In genomic region chr9:135524130-135524861, GRCh38 we compare ENCODE assay signal across 21 cellular contexts. TPM values are rescaled to one million over a fixed set of nuclear protein-coding genes. Genes with fewer than 3 reads are reported as not detected.
DNase-seq lines count a peak whose midpoint lies in the region; ATAC-seq and TF ChIP-seq lines count a peak whose summit lies in the region.
"Had no signal": no experiment of that assay in that cellular context is flagged by ENCODE, and none has a peak within 500 bp of the region (broad histone marks: within the 10 kb centered on the region; RNA-seq: fewer than 3 reads in every experiment).

No MANE protein-coding gene starts in this region.

- H3K4me3 Mint-ChIP-seq in stimulated activated memory B cell treated with anti-CD40 and anti-IgM and Interleukin-4, amounts not matched to agents 10 μg/mL and 1 μg/mL and 100 μg/mL, for 72 hours = no peak overlapping the region
- H3K4me3 Mint-ChIP-seq: activated T-helper 17 cell treated with anti-CD3 and anti-CD28 coated beads, Interleukin-2, amount 50 U/mL, for 72 hours; nephron had no signal

- H3K27me3 ChIP-seq in Panc1 (ENCODE audit: control insufficient read depth, insufficient read depth, low read length) = no peaks in the 10 kb centered on the region
- H3K27me3 ChIP-seq: BLaER1, right lobe of liver had no signal

- CTCF ChIA-PET in Panc1 (lab: Charles Lee) = no interaction called here

- H3K9me3 Mint-ChIP-seq in stimulated activated memory B cell treated with anti-CD40 and anti-IgM and Interleukin-4, amounts not matched to agents 10 μg/mL and 1 μg/mL and 100 μg/mL, for 72 hours = no peaks in the 10 kb centered on the region
- H3K9me3 Mint-ChIP-seq: activated T-helper 17 cell treated with anti-CD3 and anti-CD28 coated beads, Interleukin-2, amount 50 U/mL, for 72 hours had no signal

- BruUV-seq in Panc1 (replicated peaks; lab: Mats Ljungman, UMichigan) = no TSS peak

- ATAC-seq in Panc1 (peak; percentile 32; the same call in 1 of the 2 replicates), HG03097 (IDR thresholded peaks at IDR 0.05; ENCODE audit: low FRiP score, unreplicated experiment) (no peak)
- ATAC-seq in stimulated activated memory B cell treated with anti-CD40 and anti-IgM and Interleukin-4, amounts not matched to agents 10 μg/mL and 1 μg/mL and 100 μg/mL, for 72 hours = no peak
- ATAC-seq: activated T-helper 17 cell treated with anti-CD3 and anti-CD28 coated beads, Interleukin-2, amount 50 U/mL, for 72 hours; right lobe of liver had no signal

- no peaks in the 10 kb centered on the region for H3K4me1 ChIP-seq in Panc1 (ENCODE audit: control insufficient read depth, insufficient read depth, low read length)
- H3K4me1 ChIP-seq: esophagus muscularis mucosa, right lobe of liver, tibial nerve had no signal

- in situ Hi-C loops in Panc1 (cut with HindIII; ENCODE audit: low pct_unique_long_range_greater_than_20kb, low sequenced_read_pairs) = no loop called here

- no peaks in the 10 kb centered on the region for H3K36me3 Mint-ChIP-seq in stimulated activated memory B cell treated with anti-CD40 and anti-IgM and Interleukin-4, amounts not matched to agents 10 μg/mL and 1 μg/mL and 100 μg/mL, for 72 hours

- peaks cover 35% of the 10 kb centered on the region for H3K27me3 Mint-ChIP-seq in stimulated activated memory B cell treated with anti-CD40 and anti-IgM and Interleukin-4, amounts not matched to agents 10 μg/mL and 1 μg/mL and 100 μg/mL, for 72 hours

- no peak overlapping the region for H3K27ac Mint-ChIP-seq in stimulated activated memory B cell treated with anti-CD40 and anti-IgM and Interleukin-4, amounts not matched to agents 10 μg/mL and 1 μg/mL and 100 μg/mL, for 72 hours
- H3K27ac Mint-ChIP-seq: activated T-helper 17 cell treated with anti-CD3 and anti-CD28 coated beads, Interleukin-2, amount 50 U/mL, for 72 hours; nephron had no signal

- H3K4me3 ChIP-seq in Panc1 (ENCODE audit: low read depth in 2 of 2, low read length in 2 of 2) (no peak overlapping the region), fibroblast of villous mesenchyme (ENCODE audit: low read depth, low read length) (no peak overlapping the region)
- H3K4me3 ChIP-seq: BLaER1, esophagus muscularis mucosa, right lobe of liver, SK-N-MC, tibial nerve had no signal

- POLR2A ChIA-PET in Panc1 (lab: Charles Lee) = no interaction called here

- H3K9me3 ChIP-seq in Panc1 (ENCODE audit: control insufficient read depth, insufficient read depth, low read depth, low read length) = no peaks in the 10 kb centered on the region
- H3K9me3 ChIP-seq: BLaER1, esophagus muscularis mucosa, right lobe of liver had no signal

- intact Hi-C loops in Panc1 (cut with micrococcal nuclease; ENCODE audit: unreplicated experiment) = no loop called here
- intact Hi-C loops in posterior vena cava (cut with DNase I) = no loop called here

- no peak overlapping the region for H3K27ac ChIP-seq in Panc1 (ENCODE audit: low read length)
- H3K27ac ChIP-seq: BLaER1, esophagus muscularis mucosa, right lobe of liver, SK-N-MC, tibial nerve had no signal

- no peaks in the 10 kb centered on the region for H3K4me1 Mint-ChIP-seq in stimulated activated memory B cell treated with anti-CD40 and anti-IgM and Interleukin-4, amounts not matched to agents 10 μg/mL and 1 μg/mL and 100 μg/mL, for 72 hours
- H3K4me1 Mint-ChIP-seq: activated T-helper 17 cell treated with anti-CD3 and anti-CD28 coated beads, Interleukin-2, amount 50 U/mL, for 72 hours; nephron had no signal

- DNase-seq in Daoy (ENCODE audit: low read depth) (peak; percentile 57), Panc1 (ENCODE audit: low read depth, low spot score) (no peak), fibroblast of villous mesenchyme (ENCODE audit: low read depth) (peak; percentile 67), posterior vena cava (ENCODE audit: low spot score) (peak; percentile 69), NCI-H2081 (lab: John Stamatoyannopoulos, UW) (no peak)
- no peak for DNase-seq in effector CD4-positive, alpha-beta T cell
- DNase-seq: activated CD4-positive, alpha-beta T cell treated with anti-CD3 and anti-CD28 coated beads, Interleukin-2, amount 50 U/mL, for 4 hours; dermis blood vessel endothelial cell; HCEC 1CT; NCI-H1105 treated with DMSO at 0.1 percent for 48 hours had no signal

- no peaks in the 10 kb centered on the region for H3K36me3 ChIP-seq in Panc1 (ENCODE audit: control insufficient read depth, insufficient read depth, low read length)
- H3K36me3 ChIP-seq: BLaER1, esophagus muscularis mucosa, right lobe of liver, tibial nerve had no signal

- TF ChIP-seq CTCF in Panc1 (IDR thresholded peaks at IDR 0.05) (no peak), fibroblast of villous mesenchyme (IDR thresholded peaks at IDR 0.05; ENCODE audit: insufficient read depth, low read depth, low read length) (no peak)

RNA-seq across cellular contexts. Expression of gene LCN1, which starts 3.1 kb away (rescaled TPM):
- total RNA-seq in Daoy (2014; rRNA removed; shearing (Covaris generic)) = not detected in 2 replicates
- total RNA-seq in Panc1 (2021; ENCODE audit: unreplicated experiment) (not detected), fibroblast of villous mesenchyme (not detected in 2 replicates), posterior vena cava (1 to 10 TPM in 1 of 2 donors, not detected in 1; 2.4 TPM)
- polyA plus RNA-seq in Panc1 (2012; ENCODE audit: insufficient read length) = not detected
- total RNA-seq: activated T-helper 17 cell treated with anti-CD3 and anti-CD28 coated beads, Interleukin-2, amount 50 U/mL, for 72 hours; astrocyte; dermis blood vessel endothelial cell; esophagus muscularis mucosa; liver; right lobe of liver; tibial nerve had no signal
- polyA plus RNA-seq: liver had no signal

RNA-seq across cellular contexts. Expression of gene OBP2A, which starts 21.6 kb away (rescaled TPM):
- not detected in 2 replicates for total RNA-seq in Daoy (2014; rRNA removed; shearing (Covaris generic))
- total RNA-seq in Panc1 (2021; ENCODE audit: unreplicated experiment) (not detected), fibroblast of villous mesenchyme (not detected in 2 replicates), posterior vena cava (not detected)
- polyA plus RNA-seq in Panc1 (2012; ENCODE audit: insufficient read length) = not detected
- total RNA-seq: activated T-helper 17 cell treated with anti-CD3 and anti-CD28 coated beads, Interleukin-2, amount 50 U/mL, for 72 hours; astrocyte; dermis blood vessel endothelial cell; esophagus muscularis mucosa; liver; right lobe of liver; tibial nerve had no signal
- polyA plus RNA-seq: liver had no signal

RNA-seq across cellular contexts. Expression of gene MRPS2, which starts 23.8 kb away (rescaled TPM):
- 46.8 and 48.6 TPM in 2 replicates for total RNA-seq in Daoy (2014; rRNA removed; shearing (Covaris generic))
- 33.5 TPM for total RNA-seq in Panc1 (2021; ENCODE audit: unreplicated experiment)
- polyA plus RNA-seq in Panc1 (2012; ENCODE audit: insufficient read length) = 79.0 TPM
- 12.1 and 14.5 TPM in 2 replicates for total RNA-seq in fibroblast of villous mesenchyme
- 10 to 100 TPM; 15.9 to 16.3 TPM for total RNA-seq in posterior vena cava

RNA-seq across cellular contexts. Expression of gene PAEP, which starts 37.3 kb away (rescaled TPM):
- not detected in 2 replicates for total RNA-seq in Daoy (2014; rRNA removed; shearing (Covaris generic))
- total RNA-seq in Panc1 (2021; ENCODE audit: unreplicated experiment) = not detected
- polyA plus RNA-seq in Panc1 (2012; ENCODE audit: insufficient read length) = not detected
- total RNA-seq in fibroblast of villous mesenchyme = not detected in 2 replicates
- total RNA-seq in posterior vena cava = not detected
- total RNA-seq: activated T-helper 17 cell treated with anti-CD3 and anti-CD28 coated beads, Interleukin-2, amount 50 U/mL, for 72 hours; dermis blood vessel endothelial cell; esophagus muscularis mucosa; liver; right lobe of liver; tibial nerve had no signal
- polyA plus RNA-seq: liver had no signal

RNA-seq across cellular contexts. Expression of gene PPP1R26, which starts 44.7 kb away (rescaled TPM):
- 33.2 and 33.5 TPM in 2 replicates for total RNA-seq in Daoy (2014; rRNA removed; shearing (Covaris generic))
- 17.5 TPM for total RNA-seq in Panc1 (2021; ENCODE audit: unreplicated experiment)
- polyA plus RNA-seq in Panc1 (2012; ENCODE audit: insufficient read length) = 15.6 TPM
- total RNA-seq in fibroblast of villous mesenchyme = 10.3 and 11.7 TPM in 2 replicates
- total RNA-seq in posterior vena cava = 1 to 10 TPM; 8.0 to 8.9 TPM

Comparison
In these comparisons a context has a peak if more than half of its experiments do, and no peak if none do; other contexts are left out.
1. DNase-seq: peak in Daoy (single experiment), fibroblast of villous mesenchyme (single experiment) and posterior vena cava (single experiment); none in Panc1 (single experiment), NCI-H2081 (0 of 2) and effector CD4-positive, alpha-beta T cell (single experiment).